ENCODE assay signal across 8 cellular contexts in genomic region chr9:35664531-35665470, GRCh38. TPM values are rescaled to one million over a fixed set of nuclear protein-coding genes. Genes with fewer than 3 reads are reported as not detected.
A peak's percentile ranks its signal among the peaks of the same experiment; 100 is the strongest.
DNase-seq lines count a peak whose midpoint lies in the region; ATAC-seq and TF ChIP-seq lines count a peak whose summit lies in the region.

ARHGEF39 (minus strand) TSS chr9:35665195; CDS start chr9:35665169, 26 bp downstream.

- ATAC-seq in GM21528 (IDR thresholded peaks at IDR 0.05; ENCODE audit: low FRiP score, unreplicated experiment): peak; percentile 55
- peak; percentile 79 to 83 for ATAC-seq in naive thymus-derived CD8-positive, alpha-beta T cell

- TF ChIP-seq POLR2A in suprapubic skin (IDR thresholded peaks at IDR 0.05): no peak

- H3K27ac Mint-ChIP-seq in IgD-negative memory B cell: peak within 1 kb of the TSS; percentile 17 to 73 (median 36)
- peak within 1 kb of the TSS; percentile 57 to 99 (median 82) for H3K27ac Mint-ChIP-seq in naive thymus-derived CD8-positive, alpha-beta T cell

- H3K36me3 Mint-ChIP-seq in IgD-negative memory B cell: peaks cover 2% of the 10 kb centered on the region
- H3K36me3 Mint-ChIP-seq in naive thymus-derived CD8-positive, alpha-beta T cell: peaks cover 0 to 15% (median 9%) of the 10 kb centered on the region in 3 donors

- H3K27ac ChIP-seq in PC-9 (no peak within 1 kb of the TSS), suprapubic skin (peak within 1 kb of the TSS; percentile 32)

- WGBS in suprapubic skin: 16% methylated on average over 18 of the region's 58 CpGs

- H3K27me3 ChIP-seq in PC-9 (ENCODE audit: insufficient read depth, low read depth) (no peaks in the 10 kb centered on the region), suprapubic skin (no peaks in the 10 kb centered on the region)

- H3K9me3 ChIP-seq in PC-9 (ENCODE audit: insufficient read depth, low read depth) (no peaks in the 10 kb centered on the region), suprapubic skin (no peaks in the 10 kb centered on the region)

- no peaks in the 10 kb centered on the region for H3K27me3 Mint-ChIP-seq in IgD-negative memory B cell
- peaks cover 0 to 2% (median 0%) of the 10 kb centered on the region in 5 donors for H3K27me3 Mint-ChIP-seq in naive thymus-derived CD8-positive, alpha-beta T cell

- peak within 1 kb of the TSS; percentile 77 to 94 (median 88) for H3K4me3 Mint-ChIP-seq in IgD-negative memory B cell
- peak within 1 kb of the TSS; percentile 75 to 89 (median 84) for H3K4me3 Mint-ChIP-seq in naive thymus-derived CD8-positive, alpha-beta T cell

- peak; percentile 79 for DNase-seq in DMS53 treated with DMSO at 0.1 percent for 48 hours (lab: John Stamatoyannopoulos, UW; ENCODE audit: unreplicated experiment)
- DNase-seq in PC-9: peak; percentile 70 to 84
- peak; percentile 56 for DNase-seq in activated T-helper 1 cell treated with Interleukin-2 at 50 U/mL for 16 hours (ENCODE audit: low read depth)
- DNase-seq in fibroblast of mammary gland (ENCODE audit: low read depth): peak; percentile 61
- peak; percentile 34 to 76 (median 58) for DNase-seq in naive thymus-derived CD8-positive, alpha-beta T cell
- peak in 1 of 2 donors; percentile 84 for DNase-seq in suprapubic skin (ENCODE audit: low spot score in 2 of 2)

- intact Hi-C loops in PC-9 (cut with micrococcal nuclease; ENCODE audit: unreplicated experiment): no loop called here

- H3K36me3 ChIP-seq in PC-9 (ENCODE audit: low read depth) (no peaks in the 10 kb centered on the region), suprapubic skin (peaks cover 4% of the 10 kb centered on the region)

- TF ChIP-seq CTCF in PC-9 (conservative IDR thresholded peaks at IDR 0.05) (no peak), fibroblast of mammary gland (conservative IDR thresholded peaks at IDR 0.05; ENCODE audit: control insufficient read depth, insufficient read depth, low read depth, low read length) (no peak), suprapubic skin (IDR thresholded peaks at IDR 0.05) (no peak)

- TF ChIP-seq EP300 in suprapubic skin (IDR thresholded peaks at IDR 0.05): no peak

- H2AFZ ChIP-seq in PC-9: peak within 1 kb of the TSS; percentile 86

- no peaks in the 10 kb centered on the region for H3K9me3 Mint-ChIP-seq in IgD-negative memory B cell
- H3K9me3 Mint-ChIP-seq in naive thymus-derived CD8-positive, alpha-beta T cell: no peaks in the 10 kb centered on the region

- CTCF ChIA-PET in PC-9 (lab: Charles Lee): interaction anchor here (0.5 to 2.0 kb wide), 5 partner anchors 32 to 168 kb away, joined by 3 to 8 read pairs (median 3); no protein-coding TSS in a partner anchor

- peaks cover 23 to 48% (median 40%) of the 10 kb centered on the region in 3 donors for H3K4me1 Mint-ChIP-seq in IgD-negative memory B cell
- peaks cover 32 to 65% (median 62%) of the 10 kb centered on the region in 4 donors for H3K4me1 Mint-ChIP-seq in naive thymus-derived CD8-positive, alpha-beta T cell

- no peaks in the 10 kb centered on the region for H3K9me2 ChIP-seq in PC-9 (ENCODE audit: insufficient read depth)

- peak within 1 kb of the TSS; percentile 85 for H3K4me2 ChIP-seq in PC-9

- H4K20me1 ChIP-seq in PC-9 (ENCODE audit: insufficient read depth): no peaks in the 10 kb centered on the region

- POLR2A ChIA-PET in PC-9 (lab: Charles Lee; ENCODE audit: unreplicated experiment): interaction anchor here (0.7 kb wide), 2 partner anchors 18 to 65 kb away, joined by 3 read pairs; no protein-coding TSS in a partner anchor
- POLR2A ChIA-PET in naive thymus-derived CD8-positive, alpha-beta T cell (lab: Charles Lee): interaction anchor here (0.6 to 4.0 kb wide), 14 partner anchors 9 to 67 kb away, joined by 3 to 19 read pairs (median 5); partner anchors contain the start of genes CA9, CREB3, SIT1 and TLN1

- BruUV-seq in PC-9 (replicated peaks; lab: Mats Ljungman, UMichigan): TSS peak; percentile 38

- 0 out of 2 replicates have a peak, but pooled peaks cover 16% of the 10 kb centered on the region for H3K79me2 ChIP-seq in PC-9 (ENCODE audit: low read depth)

- peaks cover 16% of the 10 kb centered on the region for H3K4me1 ChIP-seq in PC-9 (replicated peaks; ENCODE audit: insufficient read depth)
- peaks cover 35% of the 10 kb centered on the region for H3K4me1 ChIP-seq in suprapubic skin

- H3K4me3 ChIP-seq in PC-9: peak within 1 kb of the TSS; percentile 81
- H3K4me3 ChIP-seq in fibroblast of mammary gland (ENCODE audit: control insufficient read depth, low read depth, low read length): peak within 1 kb of the TSS; percentile 67
- H3K4me3 ChIP-seq in suprapubic skin: peak within 1 kb of the TSS; percentile 58

- peaks cover 7% of the 10 kb centered on the region; the same call in 1 of the 2 replicates for H3F3A ChIP-seq in PC-9 (ENCODE audit: insufficient read depth, low read depth)

RNA-seq across cellular contexts. Expression of gene ARHGEF39, which starts in this region (rescaled TPM):
- polyA plus RNA-seq in IgD-negative memory B cell: 0.64 TPM
- total RNA-seq in PC-9 (2021) (13.5 and 15.6 TPM in 2 replicates), suprapubic skin (10 to 100 TPM in 1 of 4 donors, 1 to 10 TPM in 1, under 1 TPM in 2; 0.34 to 11.3 (median 1.9) TPM)
- total RNA-seq in naive thymus-derived CD8-positive, alpha-beta T cell: under 1 TPM in 1 of 2 experiments, not detected in 1; 0.29 TPM
- polyA plus RNA-seq in naive thymus-derived CD8-positive, alpha-beta T cell: under 1 TPM; 0.13 to 0.25 (median 0.24) TPM

Comparison
In these comparisons a context has a peak if more than half of its experiments do, and no peak if none do; other contexts are left out.
1. Peak in DNase-seq and ATAC-seq in naive thymus-derived CD8-positive, alpha-beta T cell; RNA of the gene not detected or under 1 TPM.